17 cellular contexts compared by ENCODE assay signal in genomic region chr15:86892774-86893449, GRCh38.
DNase-seq lines count a peak whose midpoint lies in the region; ATAC-seq lines count a peak whose summit lies in the region.
"Had no signal": no experiment of that assay in that cellular context is flagged by ENCODE, and none has a peak within 500 bp of the region (broad histone marks: within the 10 kb centered on the region; RNA-seq: fewer than 3 reads in every experiment).

No MANE protein-coding gene starts in this region.

- H3K36me3 ChIP-seq in HUES6 (ENCODE audit: control insufficient read depth, insufficient read depth, low read length) (no peaks in the 10 kb centered on the region), SJCRH30 (no peaks in the 10 kb centered on the region)
- H3K36me3 ChIP-seq: neural progenitor cell had no signal

- peaks cover 50% of the 10 kb centered on the region for H3K27me3 Mint-ChIP-seq in T-helper 17 cell

- DNase-seq in DMS79 treated with DMSO at 0.1 percent for 48 hours (lab: John Stamatoyannopoulos, UW) (peak; percentile 48), SJCRH30 (peak; percentile 15 to 27), iris pigment epithelial cell (ENCODE audit: low read depth) (peak; percentile 8), T-helper 17 cell (no peak), midbrain (lab: John Stamatoyannopoulos, UW) (no peak)
- DNase-seq: activated CD4-positive, alpha-beta T cell treated with anti-CD3 and anti-CD28 coated beads, Interleukin-2, amount 50 U/mL, for 1 hour; body of pancreas; CD4-positive, alpha-beta memory T cell; NCI-H1436 treated with DMSO at 0.1 percent for 48 hours; small intestine had no signal

- H3K4me1 Mint-ChIP-seq in T-helper 17 cell = no peaks in the 10 kb centered on the region
- H3K4me1 Mint-ChIP-seq: CD4-positive, alpha-beta memory T cell had no signal

- H3K36me3 Mint-ChIP-seq in T-helper 17 cell (ENCODE audit: low read depth) = no peaks in the 10 kb centered on the region
- H3K36me3 Mint-ChIP-seq: CD4-positive, alpha-beta memory T cell; neural progenitor cell had no signal

- H3K27me3 ChIP-seq in HUES6 (ENCODE audit: control insufficient read depth, insufficient read depth, low read length) = no peaks in the 10 kb centered on the region
- H3K27me3 ChIP-seq in SJCRH30 = no peaks in the 10 kb centered on the region
- H3K27me3 ChIP-seq: body of pancreas, neural progenitor cell had no signal

- ATAC-seq in T-helper 17 cell (no peak), GM21576 (IDR thresholded peaks at IDR 0.05; ENCODE audit: unreplicated experiment) (no peak), GM18907 (IDR thresholded peaks at IDR 0.05; ENCODE audit: unreplicated experiment) (no peak)
- ATAC-seq: body of pancreas, HepG2 had no signal

- H3K9me3 ChIP-seq in HUES6 (ENCODE audit: control insufficient read depth, insufficient read depth, low read depth, low read length) = no peaks in the 10 kb centered on the region
- no peaks in the 10 kb centered on the region for H3K9me3 ChIP-seq in SJCRH30 (replicated peaks)
- H3K9me3 ChIP-seq in T-helper 17 cell (ENCODE audit: control insufficient read depth, low read length, poor library complexity, severe bottlenecking) = no peaks in the 10 kb centered on the region
- H3K9me3 ChIP-seq: body of pancreas had no signal

- peak overlapping the region; percentile 12 for H3K9ac ChIP-seq in HUES6 (ENCODE audit: low read length)
- H3K9ac ChIP-seq: neural progenitor cell had no signal

- H3K4me1 ChIP-seq in HUES6 (ENCODE audit: control insufficient read depth, insufficient read depth, low read length) (peaks cover 23% of the 10 kb centered on the region), SJCRH30 (no peaks in the 10 kb centered on the region)
- H3K4me1 ChIP-seq: body of pancreas, neural progenitor cell had no signal

- no peak overlapping the region for H3K27ac Mint-ChIP-seq in T-helper 17 cell
- H3K27ac Mint-ChIP-seq: activated T-helper 2 cell treated with anti-CD3 and anti-CD28 coated beads, Interferon-gamma antibody, Interleukin-2, Interleukin-4, amounts not matched to agents 10 μg/mL and 5 μg/mL and 100 μg/mL, durations not matched to agents 14 hours and 24 hours and 36 hours; neural progenitor cell; T-helper 1 cell treated with Interleukin-12 subunit alpha and Interleukin-12 subunit beta and Interleukin-4 antibody, amounts not matched to agents 30 μg/mL and 1 μg/mL, for 36 hours had no signal

- H3K4me3 Mint-ChIP-seq in T-helper 17 cell = no peak overlapping the region
- H3K4me3 Mint-ChIP-seq: CD4-positive, alpha-beta memory T cell; neural progenitor cell; T-helper 1 cell treated with Interleukin-12 subunit alpha and Interleukin-12 subunit beta and Interleukin-4 antibody, amounts not matched to agents 30 μg/mL and 1 μg/mL, for 36 hours had no signal

- no peak overlapping the region for H3K4me3 ChIP-seq in HUES6 (ENCODE audit: low read depth, low read length)
- no peak overlapping the region for H3K4me3 ChIP-seq in SJCRH30
- H3K4me3 ChIP-seq: body of pancreas, neural progenitor cell had no signal

- H3K27ac ChIP-seq in HUES6 (ENCODE audit: low read depth, low read length) (no peak overlapping the region), SJCRH30 (no peak overlapping the region)
- H3K27ac ChIP-seq: body of pancreas, neural progenitor cell had no signal

Comparison
In these comparisons a context has a peak if more than half of its experiments do, and no peak if none do; other contexts are left out.
1. DNase-seq: peak in DMS79 treated with DMSO at 0.1 percent for 48 hours (single experiment), SJCRH30 (2 of 2) and iris pigment epithelial cell (single experiment); none in T-helper 17 cell (0 of 3) and midbrain (single experiment).